In the genomic region with DNA sequence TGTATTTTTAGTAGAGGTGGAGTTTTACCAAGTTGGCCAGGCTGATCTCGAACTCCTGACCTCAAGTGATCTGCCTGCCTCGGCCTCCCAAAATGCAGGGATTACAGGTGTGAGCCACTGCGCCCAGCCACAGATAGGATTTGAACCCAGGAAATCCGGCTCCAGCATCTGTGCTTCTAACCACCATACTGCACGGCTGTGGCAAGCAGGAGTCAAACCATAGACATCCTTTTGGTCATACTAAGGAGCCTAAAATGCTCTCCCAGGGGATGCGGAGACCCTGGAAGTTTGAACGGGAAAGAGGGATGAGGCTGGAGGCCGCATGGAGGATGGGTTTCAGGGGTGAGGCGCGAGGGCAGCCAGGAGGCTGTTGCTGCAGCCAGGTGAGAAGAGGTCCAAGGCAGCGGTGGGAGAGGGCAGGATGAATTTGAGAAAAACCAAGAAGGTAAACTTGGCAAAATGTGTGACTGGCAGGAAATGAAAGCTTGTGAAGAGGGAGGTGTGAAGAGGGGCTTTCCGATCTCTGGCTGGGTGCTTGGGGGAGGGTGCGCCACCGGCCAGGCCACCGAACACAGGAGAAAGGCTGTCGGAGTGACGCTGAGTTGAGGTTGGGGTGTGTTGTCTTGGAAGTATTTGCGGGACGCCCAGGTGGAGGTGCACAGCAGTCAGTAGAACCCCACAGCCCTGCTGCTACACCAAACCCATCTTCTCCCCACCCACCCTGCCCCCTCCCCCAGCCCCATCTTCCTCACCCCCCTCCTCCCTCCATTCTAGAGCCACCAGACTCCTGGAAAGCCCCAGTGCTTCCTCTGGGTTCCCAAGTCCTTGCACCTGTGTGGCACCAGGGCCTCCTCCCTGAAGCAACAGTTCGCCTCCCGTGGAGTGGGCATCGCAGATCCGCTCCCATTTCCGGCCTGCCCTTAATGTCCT, we compare ENCODE assay signal across 10 cellular contexts. TPM values are rescaled to one million over a fixed set of nuclear protein-coding genes. Genes with fewer than 3 reads are reported as not detected.
DNase-seq lines count a peak whose midpoint lies in the region; ATAC-seq and TF ChIP-seq lines count a peak whose summit lies in the region.
"Had no signal": no experiment of that assay in that cellular context is flagged by ENCODE, and none has a peak within 500 bp of the region (broad histone marks: within the 10 kb centered on the region; RNA-seq: fewer than 3 reads in every experiment).

No MANE protein-coding gene starts in this region.

- H3K4me3 Mint-ChIP-seq in T-cell (peak overlapping the region; percentile 26 to 63 (median 39)), CD14-positive monocyte (peak overlapping the region in 1 of 2 donors; percentile 73)

- WGBS in prostate gland, result 74% methylated on average over 24 of the region's 24 CpGs
- 61 to 66% (median 65%) methylated on average over 21 to 24 of the region's 24 CpGs for WGBS in psoas muscle, 3 donors

- H3K27ac Mint-ChIP-seq in T-cell, result peak overlapping the region; percentile 70 to 73
- no peak overlapping the region for H3K27ac Mint-ChIP-seq in CD14-positive monocyte

- H3K4me1 ChIP-seq in prostate gland (replicated peaks) (no peaks in the 10 kb centered on the region), psoas muscle (no peaks in the 10 kb centered on the region)

- peaks cover 45 to 53% of the 10 kb centered on the region in 2 donors for H3K27me3 Mint-ChIP-seq in T-cell
- peaks cover 47 to 57% (median 55%) of the 10 kb centered on the region in 3 donors for H3K27me3 Mint-ChIP-seq in CD14-positive monocyte (ENCODE audit: low read depth in 3 of 3)

- peaks cover 5% of the 10 kb centered on the region for H3K27me3 ChIP-seq in prostate gland (replicated peaks; ENCODE audit: insufficient read depth)
- H3K27me3 ChIP-seq in psoas muscle (ENCODE audit: insufficient read depth in 3 of 3, low read length in 2 of 3), result peaks cover 0 to 38% (median 9%) of the 10 kb centered on the region in 3 donors

- H3K9me3 ChIP-seq in prostate gland (no peaks in the 10 kb centered on the region), psoas muscle (no peaks in the 10 kb centered on the region)

- H3K4me1 Mint-ChIP-seq in T-cell (peaks cover 32 to 40% (median 37%) of the 10 kb centered on the region in 3 donors), CD14-positive monocyte (peaks cover 10% of the 10 kb centered on the region)

- TF ChIP-seq POLR2A in prostate gland (IDR thresholded peaks at IDR 0.05), result no peak

- ATAC-seq in GM19043 (IDR thresholded peaks at IDR 0.05; ENCODE audit: low read depth, unreplicated experiment) (peak; percentile 63), T-cell (replicated peaks in 1 of 4) (peak; percentile 37 to 88 (median 60)), psoas muscle (no peak)

- DNase-seq in T-cell (peak in 32 of 34 experiments; percentile 36 to 79 (median 68)), prostate gland (ENCODE audit: low spot score) (no peak), psoas muscle (no peak), CD14-positive monocyte (ENCODE audit: low spot score) (no peak), nucleus accumbens (lab: John Stamatoyannopoulos, UW) (no peak)
- DNase-seq in activated naive CD4-positive, alpha-beta T cell treated with anti-CD3 and anti-CD28 coated beads, Interleukin-2, amount 50 U/mL, for 16 hours, result peak; percentile 47
- DNase-seq in stimulated activated CD8-positive, alpha-beta memory T cell treated with anti-CD3 and anti-CD28 coated beads, Interleukin-15, amount 100 ng/mL, for 1 hour (ENCODE audit: low read depth), result peak; percentile 29
- DNase-seq: esophagus squamous epithelium, NCI-H1436 had no signal

- H3K9me3 Mint-ChIP-seq in T-cell, result peaks cover 2 to 4% (median 4%) of the 10 kb centered on the region in 3 donors
- H3K9me3 Mint-ChIP-seq in CD14-positive monocyte, result peaks cover 0 to 8% (median 4%) of the 10 kb centered on the region in 7 donors

- POLR2A ChIA-PET in T-cell (lab: Charles Lee), result interaction anchor here (0.5 to 0.7 kb wide), 3 partner anchors 69 to 295 kb away, joined by 3 read pairs; a partner anchor contains a TSS

- H3K27ac ChIP-seq in prostate gland, result no peak overlapping the region
- H3K27ac ChIP-seq in psoas muscle, result no peak overlapping the region

- CTCF ChIA-PET in T-cell (lab: Charles Lee), result interaction anchor here in 1 of 2 donors (1.6 to 2.2 kb wide), 2 partner anchors 8 to 44 kb away, joined by 4 to 6 read pairs; no protein-coding TSS in a partner anchor

- no peaks in the 10 kb centered on the region for H3K36me3 Mint-ChIP-seq in T-cell
- H3K36me3 Mint-ChIP-seq in CD14-positive monocyte, result no peaks in the 10 kb centered on the region

- H3K4me3 ChIP-seq in prostate gland (no peak overlapping the region), psoas muscle (no peak overlapping the region)
- H3K4me3 ChIP-seq: esophagus squamous epithelium had no signal

- intact Hi-C loops in prostate gland (cut with DNase I), result no loop called here
- intact Hi-C loops in psoas muscle (cut with DNase I), result loop anchor here in 1 of 2 donors (5.0 kb wide), 1 partner anchor 123 kb away; a partner anchor contains a TSS
- intact Hi-C loops in CD14-positive monocyte (cut with micrococcal nuclease), result no loop called here

- H3K36me3 ChIP-seq in prostate gland, result no peaks in the 10 kb centered on the region
- H3K36me3 ChIP-seq in psoas muscle (ENCODE audit: insufficient read depth in 1 of 2, low read depth in 1 of 2), result no peaks in the 10 kb centered on the region
- H3K36me3 ChIP-seq: esophagus squamous epithelium had no signal

- no peak for TF ChIP-seq CTCF in prostate gland (IDR thresholded peaks at IDR 0.05)
- no peak for TF ChIP-seq CTCF in psoas muscle (IDR thresholded peaks at IDR 0.05)
- TF ChIP-seq CTCF in CD14-positive monocyte (IDR thresholded peaks at IDR 0.05), result no peak

RNA-seq across cellular contexts. Expression of a gene that starts 23.9 kb away (rescaled TPM):
- total RNA-seq in T-cell, result 1 to 10 TPM; 1.7 to 4.6 (median 2.1) TPM
- total RNA-seq in prostate gland, result 10 to 100 TPM; 11.1 to 16.2 TPM
- 10 to 100 TPM in 1 of 4 donors, 1 to 10 TPM in 3; 3.9 to 11.9 (median 6.0) TPM for total RNA-seq in psoas muscle
- 1 to 10 TPM; 1.5 to 2.1 (median 1.6) TPM for polyA plus RNA-seq in psoas muscle
- polyA plus RNA-seq in CD14-positive monocyte, result under 1 TPM; 0.48 to 0.66 TPM

RNA-seq across cellular contexts. Expression of a gene that starts 24.8 kb away (rescaled TPM):
- total RNA-seq in T-cell (under 1 TPM in 3 of 5 donors, not detected in 2; 0.16 to 0.60 (median 0.30) TPM), prostate gland (1 to 10 TPM in 1 of 2 donors, not detected in 1; 6.8 TPM), psoas muscle (not detected)
- polyA plus RNA-seq in psoas muscle (not detected), CD14-positive monocyte (not detected)

RNA-seq across cellular contexts. Expression of a gene that starts 58.8 kb away (rescaled TPM):
- total RNA-seq in T-cell (under 1 TPM in 2 of 5 donors, not detected in 3; 0.69 to 0.98 TPM), prostate gland (10 to 100 TPM in 1 of 2 donors, under 1 TPM in 1; 0.68 to 22.0 TPM), psoas muscle (not detected)
- polyA plus RNA-seq in psoas muscle (not detected), CD14-positive monocyte (not detected)

Comparison
In these comparisons a context has a peak if more than half of its experiments do, and no peak if none do; other contexts are left out.
1. ATAC-seq: peak in GM19043 (single experiment) and T-cell (4 of 4); none in psoas muscle (0 of 4).
2. DNase-seq: peak in T-cell (32 of 34), activated naive CD4-positive, alpha-beta T cell treated with anti-CD3 and anti-CD28 coated beads, Interleukin-2, amount 50 U/mL, for 16 hours (single experiment) and stimulated activated CD8-positive, alpha-beta memory T cell treated with anti-CD3 and anti-CD28 coated beads, Interleukin-15, amount 100 ng/mL, for 1 hour (single experiment); none in prostate gland (single experiment), psoas muscle (0 of 2), CD14-positive monocyte (single experiment) and nucleus accumbens (0 of 56).
3. H3K27ac Mint-ChIP-seq: peak in T-cell (2 of 2); none in CD14-positive monocyte (0 of 7).